ENCODE assay signal across 10 cellular contexts in genomic region chr2:205683991-205684390, GRCh38. TPM values are rescaled to one million over a fixed set of nuclear protein-coding genes. Genes with fewer than 3 reads are reported as not detected.
DNase-seq lines count a peak whose midpoint lies in the region; ATAC-seq, FAIRE-seq and TF ChIP-seq lines count a peak whose summit lies in the region.
"Had no signal": no experiment of that assay in that cellular context is flagged by ENCODE, and none has a peak within 500 bp of the region (broad histone marks: within the 10 kb centered on the region; RNA-seq: fewer than 3 reads in every experiment).

No MANE protein-coding gene starts in this region.

- H3K9me3 Mint-ChIP-seq in activated T-cell treated with anti-CD3 and anti-CD28 coated beads, Interleukin-2, amount 50 U/mL, for 4 hours: no peaks in the 10 kb centered on the region
- H3K9me3 Mint-ChIP-seq in chondrocyte (ENCODE audit: low read depth) (no peaks in the 10 kb centered on the region), immature natural killer cell (peaks cover 0 to 4% (median 0%) of the 10 kb centered on the region in 6 donors)
- H3K9me3 Mint-ChIP-seq: CD8-positive, alpha-beta T cell had no signal

- H3K9ac ChIP-seq in mesendoderm (ENCODE audit: low read length): peak overlapping the region; percentile 79

- H2BK120ac ChIP-seq in mesendoderm (ENCODE audit: low read depth, low read length): no peak overlapping the region

- no peaks in the 10 kb centered on the region for H3K36me3 Mint-ChIP-seq in activated T-cell treated with anti-CD3 and anti-CD28 coated beads, Interleukin-2, amount 50 U/mL, for 4 hours (ENCODE audit: insufficient read depth)
- H3K36me3 Mint-ChIP-seq in chondrocyte (ENCODE audit: low read depth) (no peaks in the 10 kb centered on the region), immature natural killer cell (no peaks in the 10 kb centered on the region)
- H3K36me3 Mint-ChIP-seq: CD8-positive, alpha-beta T cell had no signal

- H3K4ac ChIP-seq in mesendoderm (ENCODE audit: low read depth, low read length): no peak overlapping the region

- no peak overlapping the region for H3K23ac ChIP-seq in mesendoderm (ENCODE audit: low read length)

- peaks cover 3% of the 10 kb centered on the region for H3K79me1 ChIP-seq in mesendoderm (ENCODE audit: low read length)

- H3K56ac ChIP-seq in mesendoderm (ENCODE audit: low read length): peak overlapping the region; percentile 93

- DNase-seq in activated T-cell treated with anti-CD3 and anti-CD28 coated beads, Interleukin-2, amount 50 U/mL, for 4 hours: no peak
- DNase-seq in activated T-cell treated with anti-CD3 and anti-CD28 coated beads for 4 hours (no peak), chondrocyte (ENCODE audit: low spot score) (no peak), mesendoderm (no peak), tibial artery (no peak), NCI-H2107 treated with DMSO at 0.1 percent for 48 hours (lab: John Stamatoyannopoulos, UW; ENCODE audit: unreplicated experiment) (no peak), immature natural killer cell (no peak), urothelium cell line (ENCODE audit: low spot score) (no peak)
- DNase-seq: CD8-positive, alpha-beta T cell; NCI-H345 had no signal

- WGBS in mesendoderm (ENCODE audit: extremely low coverage, insufficient coverage, low lambda C conversion rate): no CpG with 5 or more reads among the region's 7 CpGs

- no peak for FAIRE-seq in urothelium cell line (lab: Jason Lieb, UNC)

- H3K27ac Mint-ChIP-seq in chondrocyte (ENCODE audit: unreplicated experiment) (peak overlapping the region; percentile 94), immature natural killer cell (no peak overlapping the region)
- H3K27ac Mint-ChIP-seq: CD8-positive, alpha-beta T cell had no signal

- no peaks in the 10 kb centered on the region for H3K36me3 ChIP-seq in mesendoderm (ENCODE audit: control insufficient read depth, insufficient read depth, low read length)
- no peaks in the 10 kb centered on the region for H3K36me3 ChIP-seq in tibial artery

- ATAC-seq in activated T-cell treated with anti-CD3 and anti-CD28 coated beads, Interleukin-2, amount 50 U/mL, for 4 hours: no peak
- ATAC-seq: CD8-positive, alpha-beta T cell had no signal

- H4K8ac ChIP-seq in mesendoderm (ENCODE audit: low read depth, low read length): no peak overlapping the region

- no peak overlapping the region for H3K18ac ChIP-seq in mesendoderm (ENCODE audit: low read length)

- peaks cover 3% of the 10 kb centered on the region for H3K27me3 ChIP-seq in mesendoderm (ENCODE audit: insufficient read depth, low read length, poor library complexity)
- peaks cover 0 to 19% of the 10 kb centered on the region in 2 donors for H3K27me3 ChIP-seq in tibial artery

- intact Hi-C loops in tibial artery (cut with DNase I; ENCODE audit: low total_unique reads): loop anchor here (5.0 kb wide), 1 partner anchor 1422 kb away; no protein-coding TSS in a partner anchor

- H4K5ac ChIP-seq in mesendoderm (ENCODE audit: low read length): no peak overlapping the region

- H3K9me3 ChIP-seq in tibial artery: no peaks in the 10 kb centered on the region

- peaks cover 28% of the 10 kb centered on the region for H3K4me1 Mint-ChIP-seq in activated T-cell treated with anti-CD3 and anti-CD28 coated beads, Interleukin-2, amount 50 U/mL, for 4 hours (ENCODE audit: low read depth)
- H3K4me1 Mint-ChIP-seq in chondrocyte (ENCODE audit: low read depth) (peaks cover 68% of the 10 kb centered on the region), immature natural killer cell (peaks cover 0 to 4% of the 10 kb centered on the region in 2 donors)

- H3K4me3 ChIP-seq in mesendoderm (ENCODE audit: low read length) (peak overlapping the region; percentile 37), tibial artery (peak overlapping the region; percentile 59 to 79)

- H3K4me3 Mint-ChIP-seq in activated T-cell treated with anti-CD3 and anti-CD28 coated beads, Interleukin-2, amount 50 U/mL, for 4 hours: peak overlapping the region; percentile 70
- H3K4me3 Mint-ChIP-seq in chondrocyte (ENCODE audit: unreplicated experiment) (peak overlapping the region; percentile 86), immature natural killer cell (no peak overlapping the region)

- peaks cover 10% of the 10 kb centered on the region for H3K79me2 ChIP-seq in mesendoderm (ENCODE audit: control insufficient read depth, insufficient read depth, low read length)

- H3K4me2 ChIP-seq in mesendoderm (ENCODE audit: low read length): peak overlapping the region; percentile 82

- H2AK5ac ChIP-seq in mesendoderm (ENCODE audit: low read length): no peak overlapping the region

- H3K4me1 ChIP-seq in mesendoderm (ENCODE audit: control insufficient read depth, low read depth, low read length): peaks cover 24% of the 10 kb centered on the region
- H3K4me1 ChIP-seq in tibial artery: peaks cover 0 to 52% (median 35%) of the 10 kb centered on the region in 4 donors

- H2BK15ac ChIP-seq in mesendoderm (replicated peaks; ENCODE audit: low read depth): no peak overlapping the region

- peaks cover 72% of the 10 kb centered on the region for H3K27me3 Mint-ChIP-seq in activated T-cell treated with anti-CD3 and anti-CD28 coated beads, Interleukin-2, amount 50 U/mL, for 4 hours (ENCODE audit: low read depth)
- H3K27me3 Mint-ChIP-seq in chondrocyte (ENCODE audit: low read depth): no peaks in the 10 kb centered on the region
- H3K27me3 Mint-ChIP-seq in immature natural killer cell (ENCODE audit: low read depth in 3 of 3): peaks cover 20 to 37% (median 24%) of the 10 kb centered on the region in 3 donors

- no peak overlapping the region for H2BK5ac ChIP-seq in mesendoderm (ENCODE audit: low read length)

- TF ChIP-seq CTCF in chondrocyte (IDR thresholded peaks at IDR 0.05) (no peak), tibial artery (IDR thresholded peaks at IDR 0.05) (no peak)

- H3K27ac ChIP-seq in mesendoderm (ENCODE audit: low read depth, low read length) (no peak overlapping the region), tibial artery (peak overlapping the region; percentile 40 to 68)

RNA-seq across cellular contexts. Expression of gene NRP2, which starts 1.7 kb away (rescaled TPM):
- total RNA-seq in activated T-cell treated with anti-CD3 and anti-CD28 coated beads, Interleukin-2, amount 50 U/mL, for 4 hours: 1 to 10 TPM; 1.6 to 3.2 (median 1.6) TPM
- total RNA-seq in chondrocyte: 31.7 to 83.7 TPM (median 34.5 TPM) in 3 replicates
- polyA plus RNA-seq in mesendoderm (2013, experiment 1 of 2): 25.9 TPM
- 23.7 TPM for polyA plus RNA-seq in mesendoderm (2013, experiment 2 of 2)
- polyA plus RNA-seq in immature natural killer cell: not detected
- total RNA-seq: CD8-positive, alpha-beta T cell had no signal

Comparison
In these comparisons a context has a peak if more than half of its experiments do, and no peak if none do; other contexts are left out.
1. H3K4me3 Mint-ChIP-seq: peak in activated T-cell treated with anti-CD3 and anti-CD28 coated beads, Interleukin-2, amount 50 U/mL, for 4 hours (single experiment) and chondrocyte (single experiment); none in immature natural killer cell (0 of 5).